ENCODE assay signal across 8 cellular contexts in genomic region chr15:60916674-60917468, GRCh38.
DNase-seq lines count a peak whose midpoint lies in the region; ATAC-seq and TF ChIP-seq lines count a peak whose summit lies in the region.

No MANE protein-coding gene starts in this region.

- in situ Hi-C loops in astrocyte of the cerebellum (cut with HindIII; ENCODE audit: low sequenced_read_pairs) = loop anchor here (25.0 kb wide), 1 partner anchor 920 kb away; no protein-coding TSS in a partner anchor

- peak; percentile 69 for TF ChIP-seq CTCF in GM12875 (IDR thresholded peaks at IDR 0.05; ENCODE audit: borderline replicate concordance, insufficient read depth, low read depth, low read length)
- TF ChIP-seq CTCF in astrocyte of the cerebellum (IDR thresholded peaks at IDR 0.05; ENCODE audit: low read depth, low read length, missing control alignments) = peak; percentile 82

- ATAC-seq in HG02623 (IDR thresholded peaks at IDR 0.05; ENCODE audit: unreplicated experiment) = peak; percentile 78

- H3K4me3 ChIP-seq in GM12875 (ENCODE audit: low read depth, low read length) (no peak overlapping the region), astrocyte of the cerebellum (ENCODE audit: low read depth, low read length) (no peak overlapping the region), skeletal muscle cell (ENCODE audit: low read depth, low read length) (no peak overlapping the region)

- peak; percentile 7 for DNase-seq in NCI-H1417 treated with DMSO at 0.1 percent for 48 hours (lab: John Stamatoyannopoulos, UW)
- DNase-seq in T-helper 9 cell = peak; percentile 81
- DNase-seq in astrocyte of the cerebellum (ENCODE audit: low read depth) = peak; percentile 66
- peak; percentile 61 to 76 for DNase-seq in hippocampal formation (lab: John Stamatoyannopoulos, UW)
- DNase-seq in skeletal muscle cell (ENCODE audit: low read depth) = peak; percentile 73
- no peak for DNase-seq in OCI-M2 (lab: John Stamatoyannopoulos, UW; ENCODE audit: unreplicated experiment)
